In the genomic region with DNA sequence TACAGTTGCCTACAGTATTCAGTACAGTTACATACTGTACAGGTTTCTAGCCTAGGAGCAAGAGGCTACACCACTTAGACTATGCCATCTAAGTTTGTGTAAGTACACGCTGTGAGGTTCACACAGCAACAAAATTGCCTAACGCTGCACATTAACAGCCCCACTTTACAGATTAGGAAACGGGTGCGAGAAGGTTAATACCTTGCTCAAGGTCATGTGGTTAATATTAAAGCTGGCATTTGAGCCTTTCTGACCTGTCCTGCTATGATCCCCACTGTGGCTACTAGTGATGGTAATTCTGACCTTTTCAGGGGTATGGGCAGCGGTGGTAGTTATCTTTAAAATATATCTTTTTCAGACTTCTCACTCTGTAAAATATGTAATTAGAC, we compare ENCODE assay signal across 9 cellular contexts. TPM values are rescaled to one million over a fixed set of nuclear protein-coding genes. Genes with fewer than 3 reads are reported as not detected.
DNase-seq lines count a peak whose midpoint lies in the region; ATAC-seq and TF ChIP-seq lines count a peak whose summit lies in the region.
"Had no signal": no experiment of that assay in that cellular context is flagged by ENCODE, and none has a peak within 500 bp of the region (broad histone marks: within the 10 kb centered on the region; RNA-seq: fewer than 3 reads in every experiment).

No MANE protein-coding gene starts in this region.

- TF ChIP-seq CTCF in left lung (IDR thresholded peaks at IDR 0.05) (no peak), tibial nerve (IDR thresholded peaks at IDR 0.05) (no peak)

- intact Hi-C loops in activated naive CD4-positive, alpha-beta T cell treated with anti-CD3 and anti-CD28 coated beads for 36 hours (cut with micrococcal nuclease), result loop anchor here (5.0 to 10.0 kb wide), 2 partner anchors 252 to 945 kb away; a partner anchor contains a TSS
- intact Hi-C loops in left lung (cut with DNase I), result no loop called here
- intact Hi-C loops in posterior cingulate gyrus (cut with DNase I), result no loop called here

- H3K4me3 ChIP-seq in left lung (peak overlapping the region in 1 of 2 donors; percentile 14), tibial nerve (no peak overlapping the region)

- no peaks in the 10 kb centered on the region for H3K9me3 Mint-ChIP-seq in activated naive CD4-positive, alpha-beta T cell treated with anti-CD3 and anti-CD28 coated beads for 36 hours
- H3K9me3 Mint-ChIP-seq in activated naive CD8-positive, alpha-beta T cell treated with anti-CD3 and anti-CD28 coated beads, Interleukin-2, amount 50 U/mL, for 24 hours, result no peaks in the 10 kb centered on the region

- DNase-seq in activated naive CD4-positive, alpha-beta T cell treated with anti-CD3 and anti-CD28 coated beads for 36 hours, result no peak
- no peak for DNase-seq in activated naive CD4-positive, alpha-beta T cell treated with Interleukin-2 at 50 U/mL for 16 hours
- no peak for DNase-seq in activated naive CD8-positive, alpha-beta T cell treated with anti-CD3 and anti-CD28 coated beads, Interleukin-2, amount 50 U/mL, for 24 hours
- DNase-seq in left lung (no peak), tibial nerve (ENCODE audit: low spot score in 2 of 2) (no peak), posterior cingulate gyrus (no peak)
- DNase-seq in stimulated activated CD8-positive, alpha-beta memory T cell treated with anti-CD3 and anti-CD28 coated beads, Interleukin-4, amount 100 ng/mL, for 48 hours, result no peak
- DNase-seq: NCI-H1694 had no signal

- peaks cover 0 to 23% of the 10 kb centered on the region in 2 donors for H3K36me3 ChIP-seq in left lung
- peaks cover 0 to 23% (median 0%) of the 10 kb centered on the region in 3 donors for H3K36me3 ChIP-seq in tibial nerve

- no peak for TF ChIP-seq EP300 in tibial nerve (IDR thresholded peaks at IDR 0.05)

- no peak for ATAC-seq in activated naive CD8-positive, alpha-beta T cell treated with anti-CD3 and anti-CD28 coated beads, Interleukin-2, amount 50 U/mL, for 24 hours
- ATAC-seq in left lung (peak; percentile 12), GM19328 (IDR thresholded peaks at IDR 0.05; ENCODE audit: unreplicated experiment) (no peak)

- peaks cover 19% of the 10 kb centered on the region for H3K36me3 Mint-ChIP-seq in activated naive CD4-positive, alpha-beta T cell treated with anti-CD3 and anti-CD28 coated beads for 36 hours (ENCODE audit: low read depth)
- peaks cover 17% of the 10 kb centered on the region for H3K36me3 Mint-ChIP-seq in activated naive CD8-positive, alpha-beta T cell treated with anti-CD3 and anti-CD28 coated beads, Interleukin-2, amount 50 U/mL, for 24 hours (ENCODE audit: low read depth)

- no peaks in the 10 kb centered on the region for H3K27me3 ChIP-seq in left lung
- no peaks in the 10 kb centered on the region for H3K27me3 ChIP-seq in tibial nerve

- CTCF ChIA-PET in activated naive CD4-positive, alpha-beta T cell treated with anti-CD3 and anti-CD28 coated beads for 36 hours (lab: Charles Lee), result interaction anchor here (0.8 to 2.6 kb wide), 5 partner anchors 8 to 53 kb away, joined by 3 to 8 read pairs (median 3); no protein-coding TSS in a partner anchor

- H3K9me3 ChIP-seq in left lung (no peaks in the 10 kb centered on the region), tibial nerve (no peaks in the 10 kb centered on the region)

- TF ChIP-seq POLR2A in tibial nerve (IDR thresholded peaks at IDR 0.05), result no peak

- H3K27me3 Mint-ChIP-seq in activated naive CD4-positive, alpha-beta T cell treated with anti-CD3 and anti-CD28 coated beads for 36 hours (ENCODE audit: low read depth), result no peaks in the 10 kb centered on the region
- no peaks in the 10 kb centered on the region for H3K27me3 Mint-ChIP-seq in activated naive CD8-positive, alpha-beta T cell treated with anti-CD3 and anti-CD28 coated beads, Interleukin-2, amount 50 U/mL, for 24 hours

- H3K4me1 Mint-ChIP-seq in activated naive CD4-positive, alpha-beta T cell treated with anti-CD3 and anti-CD28 coated beads for 36 hours (ENCODE audit: low read depth), result peaks cover 70% of the 10 kb centered on the region
- peaks cover 74% of the 10 kb centered on the region for H3K4me1 Mint-ChIP-seq in activated naive CD8-positive, alpha-beta T cell treated with anti-CD3 and anti-CD28 coated beads, Interleukin-2, amount 50 U/mL, for 24 hours

- H3K27ac ChIP-seq in left lung, result peak overlapping the region; percentile 65 to 92
- peak overlapping the region in 3 of 4 donors; percentile 25 to 67 (median 34) for H3K27ac ChIP-seq in tibial nerve

- H3K4me1 ChIP-seq in left lung, result peaks cover 34 to 84% of the 10 kb centered on the region in 2 donors
- H3K4me1 ChIP-seq in tibial nerve, result peaks cover 4 to 48% (median 34%) of the 10 kb centered on the region in 4 donors

- 65 to 74% methylated on average over 5 of the region's 5 CpGs for whole genome bisulfite sequencing in tibial nerve, 2 donors

- peak overlapping the region; percentile 13 for H3K4me3 Mint-ChIP-seq in activated naive CD4-positive, alpha-beta T cell treated with anti-CD3 and anti-CD28 coated beads for 36 hours
- H3K4me3 Mint-ChIP-seq in activated naive CD8-positive, alpha-beta T cell treated with anti-CD3 and anti-CD28 coated beads, Interleukin-2, amount 50 U/mL, for 24 hours, result peak overlapping the region; percentile 6

- no peak overlapping the region for H3K27ac Mint-ChIP-seq in activated naive CD4-positive, alpha-beta T cell treated with anti-CD3 and anti-CD28 coated beads for 36 hours
- H3K27ac Mint-ChIP-seq in activated naive CD8-positive, alpha-beta T cell treated with anti-CD3 and anti-CD28 coated beads, Interleukin-2, amount 50 U/mL, for 24 hours, result peak overlapping the region; percentile 39

RNA-seq across cellular contexts. Expression of a gene that starts 20.9 kb away (rescaled TPM):
- total RNA-seq in activated naive CD4-positive, alpha-beta T cell treated with anti-CD3 and anti-CD28 coated beads for 36 hours, result 1 to 10 TPM; 8.7 to 9.1 TPM
- total RNA-seq in left lung, result 10 to 100 TPM; 24.9 to 26.6 TPM
- total RNA-seq in tibial nerve, result 10 to 100 TPM; 11.6 to 19.8 (median 17.1) TPM

RNA-seq across cellular contexts. Expression of a gene that starts 34.3 kb away (rescaled TPM):
- 10 to 100 TPM; 14.7 to 14.8 TPM for total RNA-seq in activated naive CD4-positive, alpha-beta T cell treated with anti-CD3 and anti-CD28 coated beads for 36 hours
- total RNA-seq in left lung, result 10 to 100 TPM; 30.6 to 63.7 TPM
- total RNA-seq in tibial nerve, result 10 to 100 TPM; 30.6 to 54.0 (median 37.8) TPM
